ENCODE assay signal across 16 cellular contexts in genomic region chr18:74226666-74227065, GRCh38.
DNase-seq lines count a peak whose midpoint lies in the region; ATAC-seq and TF ChIP-seq lines count a peak whose summit lies in the region.
"Had no signal": no experiment of that assay in that cellular context is flagged by ENCODE, and none has a peak within 500 bp of the region (broad histone marks: within the 10 kb centered on the region; RNA-seq: fewer than 3 reads in every experiment).

No MANE protein-coding gene starts in this region.

- H3K4me1 ChIP-seq in duodenal mucosa (ENCODE audit: control insufficient read depth in 1 of 2, insufficient read depth in 2 of 2, low read length in 2 of 2) (peaks cover 48 to 57% of the 10 kb centered on the region in 2 donors), liver (ENCODE audit: control insufficient read depth in 4 of 4, insufficient read depth in 4 of 4, low read length in 3 of 4) (peaks cover 16 to 57% (median 40%) of the 10 kb centered on the region in 4 donors)

- no peak for TF ChIP-seq CTCF in liver (IDR thresholded peaks at IDR 0.05; ENCODE audit: low read depth, low read length, missing input control)
- TF ChIP-seq CTCF in progenitor cell of endocrine pancreas (IDR thresholded peaks at IDR 0.05; ENCODE audit: unreplicated experiment), result no peak

- WGBS in liver, result 92% methylated on average over 10 of the region's 10 CpGs

- H3K9me3 ChIP-seq in duodenal mucosa (ENCODE audit: control insufficient read depth in 1 of 2, low read length in 2 of 2) (no peaks in the 10 kb centered on the region), liver (ENCODE audit: control insufficient read depth in 4 of 4, low read length in 3 of 4) (no peaks in the 10 kb centered on the region)
- H3K9me3 ChIP-seq: A549, BE2C had no signal

- H3K27me3 Mint-ChIP-seq in progenitor cell of endocrine pancreas, result no peaks in the 10 kb centered on the region

- H3K4me3 ChIP-seq in duodenal mucosa (ENCODE audit: low read depth in 1 of 2, low read length in 2 of 2), result no peak overlapping the region
- no peak overlapping the region for H3K4me3 ChIP-seq in liver (ENCODE audit: low read depth in 1 of 3, low read length in 3 of 3)
- H3K4me3 ChIP-seq: A549 had no signal

- peaks cover 40% of the 10 kb centered on the region for H3K4me1 Mint-ChIP-seq in progenitor cell of endocrine pancreas (ENCODE audit: low read depth)
- H3K4me1 Mint-ChIP-seq: CD14-positive monocyte, IgD-negative memory B cell had no signal

- H3K9ac ChIP-seq in duodenal mucosa (ENCODE audit: low read depth in 1 of 2, low read length in 2 of 2) (peak overlapping the region in 1 of 2 donors; percentile 3), liver (ENCODE audit: low read depth in 1 of 2, low read length in 2 of 2) (no peak overlapping the region)

- H3K4me3 Mint-ChIP-seq in progenitor cell of endocrine pancreas (ENCODE audit: low read depth), result no peak overlapping the region
- H3K4me3 Mint-ChIP-seq: CD14-positive monocyte; CD8-positive, alpha-beta T cell; HFFc6; IgD-negative memory B cell had no signal

- H3K36me3 ChIP-seq in duodenal mucosa (ENCODE audit: control insufficient read depth in 1 of 2, insufficient read depth in 2 of 2, low read length in 2 of 2) (no peaks in the 10 kb centered on the region), liver (ENCODE audit: control insufficient read depth in 4 of 4, insufficient read depth in 3 of 4, low read depth in 1 of 4, low read length in 3 of 4) (no peaks in the 10 kb centered on the region)
- H3K36me3 ChIP-seq: BE2C had no signal

- no peak for ATAC-seq in GM19023 (IDR thresholded peaks at IDR 0.05; ENCODE audit: unreplicated experiment)
- ATAC-seq: A549; CD8-positive, alpha-beta T cell had no signal

- no peaks in the 10 kb centered on the region for H3K27me3 ChIP-seq in duodenal mucosa (ENCODE audit: control insufficient read depth in 1 of 2, insufficient read depth in 2 of 2, low read length in 2 of 2)
- no peaks in the 10 kb centered on the region for H3K27me3 ChIP-seq in liver (ENCODE audit: control insufficient read depth in 4 of 4, insufficient read depth in 4 of 4, low read length in 3 of 4)
- H3K27me3 ChIP-seq: BE2C had no signal

- DNase-seq in progenitor cell of endocrine pancreas (ENCODE audit: low spot score, unreplicated experiment), result no peak
- no peak for DNase-seq in NK-92 (lab: John Stamatoyannopoulos, UW; ENCODE audit: unreplicated experiment)
- DNase-seq in dedifferentiated amniotic fluid mesenchymal stem cell (ENCODE audit: extremely low spot score), result no peak
- DNase-seq: BE2C; CD8-positive, alpha-beta T cell; COR-L47; DND-41; GDM1; HCEC 1CT; HFFc6 had no signal

- H3K36me3 Mint-ChIP-seq in progenitor cell of endocrine pancreas (ENCODE audit: insufficient read depth), result no peaks in the 10 kb centered on the region
- H3K36me3 Mint-ChIP-seq: CD14-positive monocyte; CD8-positive, alpha-beta T cell; IgD-negative memory B cell had no signal

- peaks cover 4% of the 10 kb centered on the region for H3K9me3 Mint-ChIP-seq in progenitor cell of endocrine pancreas (ENCODE audit: low read depth)
- H3K9me3 Mint-ChIP-seq: CD8-positive, alpha-beta T cell; HFFc6; IgD-negative memory B cell had no signal

- peak overlapping the region; percentile 60 for H3K27ac ChIP-seq in duodenal mucosa (ENCODE audit: low read depth, low read length)
- H3K27ac ChIP-seq in liver (ENCODE audit: low read depth in 1 of 2, low read length in 2 of 2), result peak overlapping the region; percentile 79 to 99

- TF ChIP-seq RAD21 in liver (IDR thresholded peaks at IDR 0.05), result no peak

- H3K27ac Mint-ChIP-seq in progenitor cell of endocrine pancreas, result peak overlapping the region; percentile 77
- H3K27ac Mint-ChIP-seq: CD8-positive, alpha-beta T cell; HFFc6; IgD-negative memory B cell had no signal

TF ChIP-seq in liver, 16 proteins besides CTCF, POLR2A, EP300 and RAD21:
- TF ChIP-seq, protein P1, sequence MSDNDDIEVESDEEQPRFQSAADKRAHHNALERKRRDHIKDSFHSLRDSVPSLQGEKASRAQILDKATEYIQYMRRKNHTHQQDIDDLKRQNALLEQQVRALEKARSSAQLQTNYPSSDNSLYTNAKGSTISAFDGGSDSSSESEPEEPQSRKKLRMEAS (IDR thresholded peaks at IDR 0.05), result no peak
- TF ChIP-seq GABPA (IDR thresholded peaks at IDR 0.05 in 1 of 2, conservative IDR thresholded peaks at IDR 0.05 in 1 of 2), result no peak
- TF ChIP-seq YY1 (IDR thresholded peaks at IDR 0.05), result no peak
- TF ChIP-seq FOXA1 (IDR thresholded peaks at IDR 0.05), result no peak
- no peak for TF ChIP-seq SP1 (IDR thresholded peaks at IDR 0.05)
- no peak for TF ChIP-seq FOXA2 (IDR thresholded peaks at IDR 0.05)
- no peak for TF ChIP-seq HNF4G (IDR thresholded peaks at IDR 0.05)
- TF ChIP-seq HNF4A (conservative IDR thresholded peaks at IDR 0.05), result no peak
- no peak for TF ChIP-seq EGR1 (IDR thresholded peaks at IDR 0.05; ENCODE audit: low read depth in 2 of 2)
- no peak for TF ChIP-seq REST (IDR thresholded peaks at IDR 0.05)
- no peak for TF ChIP-seq JUND (IDR thresholded peaks at IDR 0.05)
- TF ChIP-seq, protein P2, sequence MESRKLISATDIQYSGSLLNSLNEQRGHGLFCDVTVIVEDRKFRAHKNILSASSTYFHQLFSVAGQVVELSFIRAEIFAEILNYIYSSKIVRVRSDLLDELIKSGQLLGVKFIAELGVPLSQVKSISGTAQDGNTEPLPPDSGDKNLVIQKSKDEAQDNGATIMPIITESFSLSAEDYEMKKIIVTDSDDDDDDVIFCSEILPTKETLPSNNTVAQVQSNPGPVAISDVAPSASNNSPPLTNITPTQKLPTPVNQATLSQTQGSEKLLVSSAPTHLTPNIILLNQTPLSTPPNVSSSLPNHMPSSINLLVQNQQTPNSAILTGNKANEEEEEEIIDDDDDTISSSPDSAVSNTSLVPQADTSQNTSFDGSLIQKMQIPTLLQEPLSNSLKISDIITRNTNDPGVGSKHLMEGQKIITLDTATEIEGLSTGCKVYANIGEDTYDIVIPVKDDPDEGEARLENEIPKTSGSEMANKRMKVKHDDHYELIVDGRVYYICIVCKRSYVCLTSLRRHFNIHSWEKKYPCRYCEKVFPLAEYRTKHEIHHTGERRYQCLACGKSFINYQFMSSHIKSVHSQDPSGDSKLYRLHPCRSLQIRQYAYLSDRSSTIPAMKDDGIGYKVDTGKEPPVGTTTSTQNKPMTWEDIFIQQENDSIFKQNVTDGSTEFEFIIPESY (IDR thresholded peaks at IDR 0.05), result no peak
- TF ChIP-seq ATF3 (IDR thresholded peaks at IDR 0.05), result no peak
- no peak for TF ChIP-seq TAF1 (conservative IDR thresholded peaks at IDR 0.05)
- TF ChIP-seq NR2F2 (IDR thresholded peaks at IDR 0.05), result no peak
- TF ChIP-seq RXRA (IDR thresholded peaks at IDR 0.05), result no peak
